ENCODE assay signal across 13 cellular contexts in the genomic region with DNA sequence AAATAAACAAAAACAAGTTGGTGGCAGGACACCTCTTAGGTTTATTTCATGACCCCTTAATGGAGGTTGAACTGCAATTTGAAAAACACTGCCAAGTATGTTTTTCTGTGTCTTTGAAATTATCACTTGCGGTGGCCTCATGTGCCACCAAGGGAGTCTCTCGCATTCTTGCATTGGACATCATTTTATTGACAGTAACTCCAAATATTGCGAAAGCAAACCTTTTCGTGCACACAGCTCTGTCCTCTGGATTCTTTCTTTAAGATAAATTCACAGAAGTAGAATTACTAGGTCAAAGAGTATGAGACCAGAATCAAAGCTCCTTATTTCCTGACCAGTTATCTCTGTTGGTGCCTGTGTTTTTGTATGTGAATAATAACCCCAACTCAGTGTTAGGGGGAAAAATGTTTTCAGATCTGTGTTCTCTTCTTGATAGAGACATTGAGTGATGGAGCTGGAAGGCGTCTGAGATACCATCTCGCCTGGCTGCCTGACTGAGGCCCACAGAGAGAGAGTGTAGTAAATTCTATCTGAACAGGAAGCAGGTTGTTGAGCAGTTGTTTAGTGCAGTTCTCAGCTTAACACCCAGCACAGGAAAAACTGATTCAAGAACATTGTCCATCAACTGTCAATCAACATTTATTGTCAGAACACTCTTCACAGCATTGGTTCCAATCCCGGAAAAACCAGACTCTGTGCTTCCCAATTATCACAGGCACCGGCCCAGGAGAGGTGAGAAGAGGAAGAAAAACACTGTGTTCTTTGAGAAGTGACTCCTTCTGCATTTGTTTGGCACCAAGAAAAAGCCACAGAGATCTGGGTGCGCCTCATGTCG. TPM values are rescaled to one million over a fixed set of nuclear protein-coding genes. Genes with fewer than 3 reads are reported as not detected.
DNase-seq lines count a peak whose midpoint lies in the region; ATAC-seq and TF ChIP-seq lines count a peak whose summit lies in the region.
"Had no signal": no experiment of that assay in that cellular context is flagged by ENCODE, and none has a peak within 500 bp of the region (broad histone marks: within the 10 kb centered on the region; RNA-seq: fewer than 3 reads in every experiment).

No MANE protein-coding gene starts in this region.

- BruUV-seq in PC-3 (replicated peaks; lab: Mats Ljungman, UMichigan) (no TSS peak), Caco-2 (replicated peaks; lab: Mats Ljungman, UMichigan) (no TSS peak)

- no peak overlapping the region for H3K4me2 ChIP-seq in PC-3 (ENCODE audit: low read length)

- no peak for ATAC-seq in stimulated activated naive CD8-positive, alpha-beta T cell treated with anti-CD3 and anti-CD28 coated beads, Interleukin-15, Interleukin-2, amounts not matched to agents 100 U/mL and 50 U/mL, for 24 hours
- ATAC-seq in HG03439 (IDR thresholded peaks at IDR 0.05; ENCODE audit: unreplicated experiment) (no peak), PC-3 (no peak)
- ATAC-seq: body of pancreas, esophagus mucosa had no signal

- H3K4me3 Mint-ChIP-seq in stimulated activated naive CD8-positive, alpha-beta T cell treated with anti-CD3 and anti-CD28 coated beads, Interleukin-15, Interleukin-2, amounts not matched to agents 100 ng/mL and 50 ng/mL, for 24 hours, result peak overlapping the region; percentile 27
- peak overlapping the region; percentile 53 for H3K4me3 Mint-ChIP-seq in activated CD4-positive, alpha-beta memory T cell treated with anti-CD3 and anti-CD28 coated beads for 36 hours
- no peak overlapping the region for H3K4me3 Mint-ChIP-seq in glutamatergic neuron (ENCODE audit: unreplicated experiment)
- H3K4me3 Mint-ChIP-seq in Caco-2 (ENCODE audit: unreplicated experiment), result no peak overlapping the region

- H3K9ac ChIP-seq in PC-3 (ENCODE audit: low read length), result no peak overlapping the region

- H3K9me2 ChIP-seq in PC-3 (replicated peaks; ENCODE audit: low read length), result no peaks in the 10 kb centered on the region

- no peaks in the 10 kb centered on the region for H3F3A ChIP-seq in PC-3 (ENCODE audit: low read length, unreplicated experiment)

- no peaks in the 10 kb centered on the region for H4K20me1 ChIP-seq in PC-3 (ENCODE audit: low read length)

- peaks cover 6% of the 10 kb centered on the region; the same call in 1 of the 2 replicates for H3K4me1 ChIP-seq in PC-3 (ENCODE audit: insufficient read depth, low read length)
- H3K4me1 ChIP-seq in Caco-2, result peaks cover 31% of the 10 kb centered on the region

- intact Hi-C loops in activated CD4-positive, alpha-beta memory T cell treated with anti-CD3 and anti-CD28 coated beads for 36 hours (cut with micrococcal nuclease), result loop anchor here (1.0 to 5.0 kb wide), 2 partner anchors 14 to 1725 kb away; a partner anchor contains a TSS
- intact Hi-C loops in PC-3 (cut with micrococcal nuclease), result no loop called here
- intact Hi-C loops in Caco-2 (cut with micrococcal nuclease; ENCODE audit: unreplicated experiment), result no loop called here

- H3K4me1 Mint-ChIP-seq in stimulated activated naive CD8-positive, alpha-beta T cell treated with anti-CD3 and anti-CD28 coated beads, Interleukin-15, Interleukin-2, amounts not matched to agents 100 ng/mL and 50 ng/mL, for 24 hours (ENCODE audit: low read depth), result peaks cover 87% of the 10 kb centered on the region
- H3K4me1 Mint-ChIP-seq in activated CD4-positive, alpha-beta memory T cell treated with anti-CD3 and anti-CD28 coated beads for 36 hours (ENCODE audit: low read depth), result peaks cover 82% of the 10 kb centered on the region
- H3K4me1 Mint-ChIP-seq in glutamatergic neuron (ENCODE audit: low read depth, unreplicated experiment) (peaks cover 46% of the 10 kb centered on the region), Caco-2 (ENCODE audit: low read depth, unreplicated experiment) (peaks cover 19% of the 10 kb centered on the region)

- H3K36me3 Mint-ChIP-seq in stimulated activated naive CD8-positive, alpha-beta T cell treated with anti-CD3 and anti-CD28 coated beads, Interleukin-15, Interleukin-2, amounts not matched to agents 100 ng/mL and 50 ng/mL, for 24 hours (ENCODE audit: low read depth), result peaks cover under 1% of the 10 kb centered on the region
- H3K36me3 Mint-ChIP-seq in activated CD4-positive, alpha-beta memory T cell treated with anti-CD3 and anti-CD28 coated beads for 36 hours, result peaks cover 6% of the 10 kb centered on the region
- H3K36me3 Mint-ChIP-seq in glutamatergic neuron (ENCODE audit: unreplicated experiment) (no peaks in the 10 kb centered on the region), Caco-2 (ENCODE audit: insufficient read depth, unreplicated experiment) (peaks cover 8% of the 10 kb centered on the region)

- no peak overlapping the region for H3K27ac ChIP-seq in PC-3 (ENCODE audit: low read length)
- H3K27ac ChIP-seq: body of pancreas had no signal

- H3K36me3 ChIP-seq in PC-3 (ENCODE audit: low read depth, low read length) (no peaks in the 10 kb centered on the region), Caco-2 (ENCODE audit: control insufficient read depth, insufficient read depth, low read length) (no peaks in the 10 kb centered on the region)
- H3K36me3 ChIP-seq: BE2C had no signal

- no peaks in the 10 kb centered on the region for H3K9me3 ChIP-seq in PC-3 (ENCODE audit: low read length)
- no peaks in the 10 kb centered on the region for H3K9me3 ChIP-seq in Caco-2
- H3K9me3 ChIP-seq: BE2C, body of pancreas had no signal

- H3K27me3 ChIP-seq in PC-3 (ENCODE audit: low read length) (no peaks in the 10 kb centered on the region), Caco-2 (replicated peaks; ENCODE audit: control insufficient read depth, insufficient read depth, low read length) (no peaks in the 10 kb centered on the region)
- H3K27me3 ChIP-seq: BE2C, body of pancreas had no signal

- no peaks in the 10 kb centered on the region for H3K27me3 Mint-ChIP-seq in stimulated activated naive CD8-positive, alpha-beta T cell treated with anti-CD3 and anti-CD28 coated beads, Interleukin-15, Interleukin-2, amounts not matched to agents 100 ng/mL and 50 ng/mL, for 24 hours
- no peaks in the 10 kb centered on the region for H3K27me3 Mint-ChIP-seq in activated CD4-positive, alpha-beta memory T cell treated with anti-CD3 and anti-CD28 coated beads for 36 hours
- H3K27me3 Mint-ChIP-seq in glutamatergic neuron (ENCODE audit: unreplicated experiment), result peaks cover 8% of the 10 kb centered on the region
- no peaks in the 10 kb centered on the region for H3K27me3 Mint-ChIP-seq in Caco-2 (ENCODE audit: insufficient read depth, unreplicated experiment)

- no peaks in the 10 kb centered on the region for H3K9me3 Mint-ChIP-seq in stimulated activated naive CD8-positive, alpha-beta T cell treated with anti-CD3 and anti-CD28 coated beads, Interleukin-15, Interleukin-2, amounts not matched to agents 100 ng/mL and 50 ng/mL, for 24 hours
- peaks cover 4% of the 10 kb centered on the region for H3K9me3 Mint-ChIP-seq in activated CD4-positive, alpha-beta memory T cell treated with anti-CD3 and anti-CD28 coated beads for 36 hours
- H3K9me3 Mint-ChIP-seq in glutamatergic neuron (ENCODE audit: unreplicated experiment) (peaks cover 7% of the 10 kb centered on the region), Caco-2 (ENCODE audit: unreplicated experiment) (no peaks in the 10 kb centered on the region)

- no peak overlapping the region for H3K4me3 ChIP-seq in PC-3 (ENCODE audit: low read length)
- no peak overlapping the region for H3K4me3 ChIP-seq in Caco-2 (ENCODE audit: low read depth, low read length)
- H3K4me3 ChIP-seq: body of pancreas had no signal

- no peaks in the 10 kb centered on the region for H3K79me2 ChIP-seq in PC-3 (ENCODE audit: low read length)

- H3K27ac Mint-ChIP-seq in stimulated activated naive CD8-positive, alpha-beta T cell treated with anti-CD3 and anti-CD28 coated beads, Interleukin-15, Interleukin-2, amounts not matched to agents 100 ng/mL and 50 ng/mL, for 24 hours, result peak overlapping the region; percentile 82
- H3K27ac Mint-ChIP-seq in activated CD4-positive, alpha-beta memory T cell treated with anti-CD3 and anti-CD28 coated beads for 36 hours, result peak overlapping the region; percentile 91
- peak overlapping the region; percentile 56 for H3K27ac Mint-ChIP-seq in glutamatergic neuron (ENCODE audit: unreplicated experiment)
- H3K27ac Mint-ChIP-seq in Caco-2 (ENCODE audit: unreplicated experiment), result no peak overlapping the region

- no peak for DNase-seq in stimulated activated naive CD8-positive, alpha-beta T cell treated with anti-CD3 and anti-CD28 coated beads, Interleukin-15, Interleukin-2, amounts not matched to agents 100 U/mL and 50 U/mL, for 24 hours
- peak; percentile 63 for DNase-seq in activated CD4-positive, alpha-beta memory T cell treated with anti-CD3 and anti-CD28 coated beads for 36 hours
- DNase-seq in glutamatergic neuron (no peak), PC-3 (no peak), Caco-2 (no peak), inferior parietal cortex (ENCODE audit: extremely low spot score) (no peak)
- DNase-seq: BE2C, body of pancreas, midbrain, SHP77 treated with DMSO at 0.1 percent for 48 hours had no signal

- no peak overlapping the region for H2AFZ ChIP-seq in PC-3 (ENCODE audit: low read length)

- POLR2A ChIA-PET in activated CD4-positive, alpha-beta memory T cell treated with anti-CD3 and anti-CD28 coated beads for 36 hours (lab: Charles Lee), result interaction anchor here (1.0 to 10.3 kb wide), 4 partner anchors 11 to 37 kb away, joined by 3 to 93 read pairs (median 5); no protein-coding TSS in a partner anchor
- POLR2A ChIA-PET in PC-3 (lab: Charles Lee; ENCODE audit: unreplicated experiment), result no interaction called here
- POLR2A ChIA-PET in Caco-2 (lab: Charles Lee), result no interaction called here

- TF ChIP-seq CTCF in glutamatergic neuron (IDR thresholded peaks at IDR 0.05; ENCODE audit: partially characterized antibody, unreplicated experiment) (no peak), PC-3 (conservative IDR thresholded peaks at IDR 0.05; ENCODE audit: low read depth, low read length) (no peak), Caco-2 (IDR thresholded peaks at IDR 0.05; ENCODE audit: insufficient read depth in 1 of 2, low read depth in 1 of 2, low read length in 1 of 2, severe bottlenecking in 1 of 2, unreplicated experiment in 1 of 2) (no peak)

- CTCF ChIA-PET in activated CD4-positive, alpha-beta memory T cell treated with anti-CD3 and anti-CD28 coated beads for 36 hours (lab: Charles Lee), result interaction anchor here (1.5 to 8.4 kb wide), 2 partner anchors 10 to 15 kb away, joined by 6 to 53 read pairs; no protein-coding TSS in a partner anchor
- CTCF ChIA-PET in PC-3 (lab: Charles Lee) (no interaction called here), Caco-2 (lab: Charles Lee) (interaction anchor here (0.6 kb wide), 2 partner anchors 80 to 263 kb away, joined by 3 to 4 read pairs; no protein-coding TSS in a partner anchor)

RNA-seq across cellular contexts. Expression of a gene that starts 2.2 kb away (rescaled TPM):
- 10 to 100 TPM; 60.4 to 65.2 TPM for total RNA-seq in activated CD4-positive, alpha-beta memory T cell treated with anti-CD3 and anti-CD28 coated beads for 36 hours
- total RNA-seq in glutamatergic neuron (ENCODE audit: unreplicated experiment) (58.4 TPM), PC-3 (2014; rRNA removed) (54.1 and 56.9 TPM in 2 replicates), Caco-2 (2022) (30.6 and 32.3 TPM in 2 replicates)

Comparison
In these comparisons a context has a peak if more than half of its experiments do, and no peak if none do; other contexts are left out.
1. H3K4me3 Mint-ChIP-seq: peak in stimulated activated naive CD8-positive, alpha-beta T cell treated with anti-CD3 and anti-CD28 coated beads, Interleukin-15, Interleukin-2, amounts not matched to agents 100 ng/mL and 50 ng/mL, for 24 hours (single experiment) and activated CD4-positive, alpha-beta memory T cell treated with anti-CD3 and anti-CD28 coated beads for 36 hours (single experiment); none in glutamatergic neuron (single experiment) and Caco-2 (single experiment).